19 cellular contexts compared by ENCODE assay signal in the genomic region with DNA sequence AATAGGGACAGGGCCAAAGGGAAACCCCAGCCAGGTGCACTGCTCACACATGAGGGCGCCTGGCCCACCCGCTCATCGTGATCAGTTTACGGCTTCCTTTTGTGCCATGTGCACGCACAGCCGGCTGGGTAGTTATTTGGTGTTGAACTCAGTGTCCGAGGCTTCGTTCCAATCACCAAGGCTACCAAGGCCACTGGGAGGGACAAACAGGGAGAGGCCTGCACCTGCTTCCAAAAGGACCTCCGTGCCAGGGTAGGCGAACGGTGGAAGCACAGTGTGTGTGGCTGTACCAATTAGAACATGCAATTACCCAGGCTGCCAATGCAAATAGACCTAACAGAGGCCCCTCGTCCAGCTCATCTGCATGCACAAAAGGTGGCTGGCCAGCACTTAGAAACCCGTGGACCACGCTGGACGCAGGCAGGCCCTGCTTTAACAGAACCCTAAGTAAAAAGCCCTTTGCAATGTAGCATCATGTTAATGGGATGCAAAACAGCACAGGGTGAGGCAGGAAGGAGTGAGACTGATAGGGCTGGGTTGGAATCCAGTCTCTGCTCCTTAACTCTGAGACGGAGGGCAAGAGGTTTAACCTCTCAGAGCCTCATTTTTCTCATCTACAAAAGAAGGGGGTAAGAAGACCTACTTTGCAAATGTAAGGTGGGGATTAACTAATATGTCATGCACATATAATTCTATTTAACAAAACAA.
A peak's percentile ranks its signal among the peaks of the same experiment; 100 is the strongest.
DNase-seq lines count a peak whose midpoint lies in the region; ATAC-seq lines count a peak whose summit lies in the region.
"Had no signal": no experiment of that assay in that cellular context is flagged by ENCODE, and none has a peak within 500 bp of the region (broad histone marks: within the 10 kb centered on the region; RNA-seq: fewer than 3 reads in every experiment).

No MANE protein-coding gene starts in this region.

- H3K4me1 ChIP-seq in NT2/D1 (ENCODE audit: insufficient read depth, insufficient read length) (peaks cover 5% of the 10 kb centered on the region), skeletal muscle tissue (ENCODE audit: control insufficient read depth in 3 of 3, insufficient read depth in 3 of 3, low read length in 3 of 3) (peaks cover 15 to 36% (median 21%) of the 10 kb centered on the region in 3 donors)
- H3K4me1 ChIP-seq: prostate gland had no signal

- peak overlapping the region; percentile 43 for H3K27ac ChIP-seq in skeletal muscle tissue (ENCODE audit: low read depth, low read length)
- H3K27ac ChIP-seq: heart left ventricle, prostate gland, RWPE1 had no signal

- H3K9ac ChIP-seq in NT2/D1 (ENCODE audit: insufficient read length, low read depth): no peak overlapping the region
- H3K9ac ChIP-seq in skeletal muscle tissue (ENCODE audit: low read depth in 1 of 3, low read length in 3 of 3): peak overlapping the region in 2 of 3 donors; percentile 20 to 54

- DNase-seq in NCI-H1417 treated with DMSO at 0.1 percent for 48 hours (lab: John Stamatoyannopoulos, UW): peak; percentile 52
- DNase-seq in NT2/D1 (ENCODE audit: low read depth, low spot score): peak; percentile 22
- peak in 40 of 51 donors; percentile 3 to 79 (median 38) for DNase-seq in hypothalamus (lab: John Stamatoyannopoulos, UW)
- no peak for DNase-seq in NCI-H187 (lab: John Stamatoyannopoulos, UW)
- DNase-seq: activated B cell treated with CpG ODN at 0.5 μM for 24 hours; activated CD8-positive, alpha-beta memory T cell treated with anti-CD3 and anti-CD28 coated beads, Interleukin-2, amount 10 ng/mL, durations not matched to agents 7 days and 5 days; activated gamma-delta T cell treated with Interleukin-2 at 50 U/mL for 16 hours; heart left ventricle; Karpas-422; kidney; NCI-H1436 treated with DMSO at 0.1 percent for 48 hours; NCI-H82 had no signal

- ATAC-seq in GM18498 (IDR thresholded peaks at IDR 0.05; ENCODE audit: unreplicated experiment): no peak
- ATAC-seq in HG02759 (IDR thresholded peaks at IDR 0.05; ENCODE audit: unreplicated experiment): no peak
- no peak for ATAC-seq in GM19397 (IDR thresholded peaks at IDR 0.05; ENCODE audit: unreplicated experiment)
- ATAC-seq: activated CD8-positive, alpha-beta memory T cell treated with anti-CD3 and anti-CD28 coated beads, Interleukin-2, amount 10 ng/mL, durations not matched to agents 7 days and 5 days; esophagus mucosa had no signal

- no peak overlapping the region for H3K4me3 ChIP-seq in NT2/D1 (ENCODE audit: insufficient read length, low read depth)
- H3K4me3 ChIP-seq in skeletal muscle tissue (ENCODE audit: low read length in 3 of 3): peak overlapping the region in 1 of 3 donors; percentile 23
- H3K4me3 ChIP-seq: heart left ventricle, prostate gland had no signal

- H3K36me3 ChIP-seq in NT2/D1 (ENCODE audit: insufficient read depth, insufficient read length, low read length) (no peaks in the 10 kb centered on the region), skeletal muscle tissue (ENCODE audit: control insufficient read depth in 3 of 3, insufficient read depth in 3 of 3, low read length in 3 of 3) (no peaks in the 10 kb centered on the region)
- H3K36me3 ChIP-seq: heart left ventricle, prostate gland had no signal

- H3K27me3 ChIP-seq in NT2/D1 (ENCODE audit: insufficient read depth, insufficient read length) (no peaks in the 10 kb centered on the region), skeletal muscle tissue (ENCODE audit: control insufficient read depth in 3 of 3, insufficient read depth in 3 of 3, low read length in 3 of 3) (no peaks in the 10 kb centered on the region)
- H3K27me3 ChIP-seq: heart left ventricle had no signal

- H3K9me3 ChIP-seq in NT2/D1 (ENCODE audit: insufficient read depth, low read length) (no peaks in the 10 kb centered on the region), skeletal muscle tissue (ENCODE audit: control insufficient read depth in 3 of 3, low read length in 3 of 3) (no peaks in the 10 kb centered on the region)
- H3K9me3 ChIP-seq: heart left ventricle, prostate gland had no signal

Comparison
In these comparisons a context has a peak if more than half of its experiments do, and no peak if none do; other contexts are left out.
1. DNase-seq: peak in NCI-H1417 treated with DMSO at 0.1 percent for 48 hours (single experiment), NT2/D1 (single experiment) and hypothalamus (40 of 51); none in NCI-H187 (0 of 2).